ENCODE assay signal across 1 cellular context in genomic region chr2:38685116-38685735, GRCh38.
TF ChIP-seq lines count a peak whose summit lies in the region.

No MANE protein-coding gene starts in this region.

TF ChIP-seq in HepG2, 621 proteins besides CTCF, POLR2A, EP300 and RAD21 (continued from another document and continues in another):
- TF ChIP-seq MLXIP (CRISPR knock-in tag; IDR thresholded peaks at IDR 0.05; ENCODE audit: borderline replicate concordance) (peak; percentile 29; the same call in 1 of the 2 replicates), HMGXB4 (CRISPR knock-in tag; IDR thresholded peaks at IDR 0.05; ENCODE audit: borderline replicate concordance in 1 of 2, low read depth in 1 of 2) (no peak), NR0B2 (CRISPR knock-in tag; IDR thresholded peaks at IDR 0.05) (no peak), ATF7 (IDR thresholded peaks at IDR 0.05) (no peak), ATF7 (CRISPR knock-in tag; IDR thresholded peaks at IDR 0.05) (no peak), SKIL (CRISPR knock-in tag; IDR thresholded peaks at IDR 0.05; ENCODE audit: borderline replicate concordance) (no peak), ZNF350 (CRISPR knock-in tag; IDR thresholded peaks at IDR 0.05; ENCODE audit: borderline replicate concordance, low read depth) (peak; percentile 65; the same call in 1 of the 2 replicates), ZNF260 (CRISPR knock-in tag; IDR thresholded peaks at IDR 0.05; ENCODE audit: borderline replicate concordance, low read depth) (no peak), ZNF780A (CRISPR knock-in tag; IDR thresholded peaks at IDR 0.05) (no peak), ZNF264 (CRISPR knock-in tag; IDR thresholded peaks at IDR 0.05) (no peak), ZSCAN21 (CRISPR knock-in tag; IDR thresholded peaks at IDR 0.05; ENCODE audit: borderline replicate concordance) (no peak; the same call in 1 of the 2 replicates), ZC3H4 (CRISPR knock-in tag; IDR thresholded peaks at IDR 0.05; ENCODE audit: borderline replicate concordance) (no peak), AGO1 (IDR thresholded peaks at IDR 0.05; ENCODE audit: low read depth, low read length, poor library complexity, severe bottlenecking) (no peak), ZNF136 (CRISPR knock-in tag; IDR thresholded peaks at IDR 0.05; ENCODE audit: low read depth) (no peak), ISL2 (CRISPR knock-in tag; IDR thresholded peaks at IDR 0.05) (peak; percentile 84; the same call in 1 of the 2 replicates), THAP11 (CRISPR knock-in tag; IDR thresholded peaks at IDR 0.05) (peak; percentile 75), GLMP (CRISPR knock-in tag; IDR thresholded peaks at IDR 0.05; ENCODE audit: borderline replicate concordance) (no peak), THAP7 (CRISPR knock-in tag; IDR thresholded peaks at IDR 0.05) (no peak), SIN3B (IDR thresholded peaks at IDR 0.05; ENCODE audit: low read length) (no peak), NAIF1 (CRISPR knock-in tag; IDR thresholded peaks at IDR 0.05; ENCODE audit: borderline replicate concordance) (no peak), ZNF326 (CRISPR knock-in tag; IDR thresholded peaks at IDR 0.05; ENCODE audit: borderline replicate concordance) (no peak), ZNF143 (CRISPR knock-in tag; IDR thresholded peaks at IDR 0.05) (no peak), NRL (CRISPR knock-in tag; IDR thresholded peaks at IDR 0.05; ENCODE audit: borderline replicate concordance) (no peak), ZNF576 (CRISPR knock-in tag; IDR thresholded peaks at IDR 0.05) (no peak), JUNB (CRISPR knock-in tag; IDR thresholded peaks at IDR 0.05; ENCODE audit: borderline replicate concordance) (no peak), TAF1 (CRISPR knock-in tag; IDR thresholded peaks at IDR 0.05) (no peak), ZNF274 (CRISPR knock-in tag; IDR thresholded peaks at IDR 0.05) (no peak), TEAD2 (CRISPR knock-in tag; IDR thresholded peaks at IDR 0.05) (no peak), POLR2AphosphoS2 (IDR thresholded peaks at IDR 0.05; ENCODE audit: low read depth, low read length) (no peak), CBX2 (IDR thresholded peaks at IDR 0.05; ENCODE audit: low read depth, low read length) (no peak), CBX2 (CRISPR knock-in tag; IDR thresholded peaks at IDR 0.05; ENCODE audit: low read depth) (no peak), ZNF644 (CRISPR knock-in tag; IDR thresholded peaks at IDR 0.05; ENCODE audit: low read depth) (peak; percentile 90), ZBTB34 (CRISPR knock-in tag; IDR thresholded peaks at IDR 0.05) (peak; percentile 97), POLR2AphosphoS5 (IDR thresholded peaks at IDR 0.05; ENCODE audit: low read depth, low read length) (no peak), ZNF550 (CRISPR knock-in tag; IDR thresholded peaks at IDR 0.05; ENCODE audit: borderline replicate concordance) (no peak), JUND (CRISPR knock-in tag; IDR thresholded peaks at IDR 0.05) (no peak), RNF219 (CRISPR knock-in tag; IDR thresholded peaks at IDR 0.05) (0 out of 2 replicates have a peak, but pooled peaks have one; percentile 71), TERF1 (CRISPR knock-in tag; IDR thresholded peaks at IDR 0.05) (no peak), ZGPAT (CRISPR knock-in tag; IDR thresholded peaks at IDR 0.05) (peak; percentile 56; the same call in 1 of the 2 replicates), ZBTB38 (CRISPR knock-in tag; IDR thresholded peaks at IDR 0.05) (no peak), ZBTB46 (CRISPR knock-in tag; IDR thresholded peaks at IDR 0.05; ENCODE audit: borderline replicate concordance) (no peak), MLX (CRISPR knock-in tag; IDR thresholded peaks at IDR 0.05) (0 out of 2 replicates have a peak, but pooled peaks have one; percentile 42), PPARG (CRISPR knock-in tag; conservative IDR thresholded peaks at IDR 0.05) (no peak; the same call in 1 of the 2 replicates), MED1 (CRISPR knock-in tag; IDR thresholded peaks at IDR 0.05) (no peak; the same call in 1 of the 2 replicates)
